8 cellular contexts compared by ENCODE assay signal in genomic region chr6:157873735-157874344, GRCh38. TPM values are rescaled to one million over a fixed set of nuclear protein-coding genes. Genes with fewer than 3 reads are reported as not detected.
DNase-seq lines count a peak whose midpoint lies in the region; ATAC-seq and TF ChIP-seq lines count a peak whose summit lies in the region.

No MANE protein-coding gene starts in this region.

- intact Hi-C loops in Right ventricle myocardium superior (cut with DNase I), result no loop called here

- peak; percentile 63 for DNase-seq in AG10803 (ENCODE audit: low read depth)
- peak in 74 of 76 experiments; percentile 27 to 93 (median 81) for DNase-seq in HUDEP-2 (lab: John Stamatoyannopoulos, UW; ENCODE audit: unreplicated experiment in 76 of 76)
- DNase-seq in SK-N-DZ (ENCODE audit: low spot score), result peak; percentile 37
- peak; percentile 83 for DNase-seq in activated naive CD4-positive, alpha-beta T cell treated with Interleukin-2 at 50 U/mL for 16 hours
- peak; percentile 86 for DNase-seq in Right ventricle myocardium superior
- DNase-seq in putamen (ENCODE audit: low spot score), result peak; percentile 50

- H3K4me3 ChIP-seq in AG10803 (ENCODE audit: low read length), result no peak overlapping the region

- peak; percentile 87 for TF ChIP-seq CTCF in AG10803 (conservative IDR thresholded peaks at IDR 0.05; ENCODE audit: low read length)

- ATAC-seq in GM18868 (IDR thresholded peaks at IDR 0.05; ENCODE audit: unreplicated experiment) (peak; percentile 77), Right ventricle myocardium superior (ENCODE audit: poor library complexity) (peak; percentile 82), HG03442 (IDR thresholded peaks at IDR 0.05; ENCODE audit: unreplicated experiment) (no peak)

RNA-seq across cellular contexts. Expression of gene SNX9, which starts 50.8 kb away (rescaled TPM):
- polyA plus RNA-seq in SK-N-DZ (2014; cell fraction: cytosol; rRNA removed), result 4.7 and 5.3 TPM in 2 replicates
- polyA plus RNA-seq in SK-N-DZ (2014; cell fraction: nucleus; rRNA removed), result 4.4 and 5.5 TPM in 2 replicates
- total RNA-seq in Right ventricle myocardium superior, result 34.4 TPM
